ENCODE assay signal across 10 cellular contexts in the genomic region with DNA sequence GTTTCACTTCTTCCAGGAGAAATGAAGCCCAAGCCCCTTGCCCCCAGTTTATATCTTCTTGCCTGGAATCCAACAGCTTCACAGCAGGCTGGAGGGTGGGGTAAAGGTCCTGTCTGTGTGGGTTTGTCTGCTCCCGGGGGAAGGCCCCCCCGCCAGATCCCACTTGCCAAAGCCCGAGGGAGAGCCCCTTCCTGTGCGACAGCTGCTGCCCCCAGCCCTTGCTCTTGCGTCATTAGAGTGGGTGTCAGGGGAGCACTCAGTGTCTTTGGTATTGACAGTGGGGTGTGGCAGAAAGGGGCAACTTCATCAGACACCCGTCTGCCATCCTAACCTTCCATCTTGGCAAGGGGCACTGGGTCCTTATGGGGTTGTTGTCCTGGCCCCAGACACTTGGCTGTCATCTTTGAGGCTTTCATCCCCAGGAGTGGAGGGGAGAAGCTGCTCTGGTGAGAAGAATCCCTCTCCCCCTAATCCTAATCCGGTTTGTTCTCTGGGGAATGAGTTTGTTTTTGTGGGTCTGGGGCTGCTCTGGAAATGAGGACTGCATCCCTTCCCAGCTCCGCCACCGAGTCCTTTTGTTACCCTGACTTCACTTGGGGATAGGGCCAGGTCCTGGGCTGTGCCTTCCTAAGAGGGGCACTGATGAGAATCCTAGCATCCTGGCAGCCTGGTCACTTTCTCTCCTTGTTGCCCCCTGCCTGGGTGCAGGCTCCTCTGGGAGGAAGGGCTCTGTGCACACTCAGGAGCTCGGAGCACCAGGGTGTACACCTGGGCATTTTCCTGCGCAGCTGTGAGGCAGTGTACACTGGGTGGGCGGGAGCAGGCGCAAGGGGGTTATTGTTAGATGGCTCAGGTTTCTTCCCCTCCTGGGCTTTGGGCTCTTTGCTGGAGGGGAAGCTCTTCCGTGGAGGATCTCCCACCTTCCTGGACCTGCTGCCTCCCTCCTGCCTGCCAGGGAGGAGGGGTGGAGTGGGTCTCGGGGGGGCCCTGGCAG. TPM values are rescaled to one million over a fixed set of nuclear protein-coding genes. Genes with fewer than 3 reads are reported as not detected.
DNase-seq lines count a peak whose midpoint lies in the region; ATAC-seq lines count a peak whose summit lies in the region.
"Had no signal": no experiment of that assay in that cellular context is flagged by ENCODE, and none has a peak within 500 bp of the region (broad histone marks: within the 10 kb centered on the region; RNA-seq: fewer than 3 reads in every experiment).

No MANE protein-coding gene starts in this region.

- H3K9ac ChIP-seq in iPS-20b (ENCODE audit: low read depth, low read length), result no peak overlapping the region

- peaks cover 85% of the 10 kb centered on the region for H3K27me3 ChIP-seq in iPS-20b (ENCODE audit: insufficient read depth, low read length)

- peak overlapping the region; percentile 75 for H3K4me3 ChIP-seq in iPS-20b (ENCODE audit: low read length)

- peaks cover 15% of the 10 kb centered on the region for H3K36me3 Mint-ChIP-seq in activated naive CD8-positive, alpha-beta T cell treated with anti-CD3 and anti-CD28 coated beads for 36 hours
- peaks cover 17 to 34% of the 10 kb centered on the region in 2 donors for H3K36me3 Mint-ChIP-seq in stimulated activated naive B cell treated with anti-CD40 and anti-IgM and Interleukin-4, amounts not matched to agents 10 μg/mL and 1 μg/mL and 100 μg/mL, for 72 hours

- no peaks in the 10 kb centered on the region for H3K27me3 Mint-ChIP-seq in activated naive CD8-positive, alpha-beta T cell treated with anti-CD3 and anti-CD28 coated beads for 36 hours
- no peaks in the 10 kb centered on the region for H3K27me3 Mint-ChIP-seq in stimulated activated naive B cell treated with anti-CD40 and anti-IgM and Interleukin-4, amounts not matched to agents 10 μg/mL and 1 μg/mL and 100 μg/mL, for 72 hours

- peak; percentile 12 for DNase-seq in NCI-H146 (lab: John Stamatoyannopoulos, UW)
- DNase-seq in NCI-H146 treated with DMSO at 0.1 percent for 48 hours (lab: John Stamatoyannopoulos, UW; ENCODE audit: unreplicated experiment), result no peak
- peak; percentile 22 for DNase-seq in activated naive CD8-positive, alpha-beta T cell treated with anti-CD3 and anti-CD28 coated beads for 36 hours
- DNase-seq in stimulated activated naive B cell treated with anti-CD40 and anti-IgM and Interleukin-4, amounts not matched to agents 10 μg/mL and 1 μg/mL and 100 μg/mL, for 72 hours, result no peak
- DNase-seq in NCI-H187 treated with DMSO at 0.1 percent for 48 hours (lab: John Stamatoyannopoulos, UW), result no peak

- H3K27ac ChIP-seq in iPS-20b (ENCODE audit: low read length), result no peak overlapping the region
- H3K27ac ChIP-seq: HL-60 had no signal

- H3K4me3 Mint-ChIP-seq in activated naive CD8-positive, alpha-beta T cell treated with anti-CD3 and anti-CD28 coated beads for 36 hours, result peak overlapping the region; percentile 65
- H3K4me3 Mint-ChIP-seq in stimulated activated naive B cell treated with anti-CD40 and anti-IgM and Interleukin-4, amounts not matched to agents 10 μg/mL and 1 μg/mL and 100 μg/mL, for 72 hours, result peak overlapping the region; percentile 78

- H3K36me3 ChIP-seq in iPS-20b (ENCODE audit: insufficient read depth, low read depth, low read length), result no peaks in the 10 kb centered on the region

- H3K27ac Mint-ChIP-seq in activated naive CD8-positive, alpha-beta T cell treated with anti-CD3 and anti-CD28 coated beads for 36 hours, result peak overlapping the region; percentile 73
- peak overlapping the region; percentile 91 for H3K27ac Mint-ChIP-seq in stimulated activated naive B cell treated with anti-CD40 and anti-IgM and Interleukin-4, amounts not matched to agents 10 μg/mL and 1 μg/mL and 100 μg/mL, for 72 hours

- peak; percentile 19 to 20 for ATAC-seq in stimulated activated naive B cell treated with anti-CD40 and anti-IgM and Interleukin-4, amounts not matched to agents 10 μg/mL and 1 μg/mL and 100 μg/mL, for 72 hours (replicated peaks)
- ATAC-seq in HG02571 (IDR thresholded peaks at IDR 0.05; ENCODE audit: unreplicated experiment), result no peak
- no peak for ATAC-seq in GM19351 (IDR thresholded peaks at IDR 0.05; ENCODE audit: unreplicated experiment)

- H3K9me3 ChIP-seq in iPS-20b (ENCODE audit: insufficient read depth, low read depth, low read length), result no peaks in the 10 kb centered on the region

- H3K4me1 Mint-ChIP-seq in activated naive CD8-positive, alpha-beta T cell treated with anti-CD3 and anti-CD28 coated beads for 36 hours, result peaks cover 64% of the 10 kb centered on the region
- peaks cover 71 to 97% of the 10 kb centered on the region in 2 donors for H3K4me1 Mint-ChIP-seq in stimulated activated naive B cell treated with anti-CD40 and anti-IgM and Interleukin-4, amounts not matched to agents 10 μg/mL and 1 μg/mL and 100 μg/mL, for 72 hours

- H3K4me1 ChIP-seq in iPS-20b (ENCODE audit: insufficient read depth, low read length), result peaks cover 46% of the 10 kb centered on the region

- no peaks in the 10 kb centered on the region for H3K9me3 Mint-ChIP-seq in activated naive CD8-positive, alpha-beta T cell treated with anti-CD3 and anti-CD28 coated beads for 36 hours
- H3K9me3 Mint-ChIP-seq in stimulated activated naive B cell treated with anti-CD40 and anti-IgM and Interleukin-4, amounts not matched to agents 10 μg/mL and 1 μg/mL and 100 μg/mL, for 72 hours, result no peaks in the 10 kb centered on the region

RNA-seq across cellular contexts. Expression of a gene that starts 21.1 kb away (rescaled TPM):
- not detected for total RNA-seq in activated naive CD8-positive, alpha-beta T cell treated with anti-CD3 and anti-CD28 coated beads for 36 hours
- total RNA-seq: temporal lobe had no signal

RNA-seq across cellular contexts. Expression of a gene that starts 34.4 kb away (rescaled TPM):
- total RNA-seq in activated naive CD8-positive, alpha-beta T cell treated with anti-CD3 and anti-CD28 coated beads for 36 hours, result 10 to 100 TPM; 31.2 to 33.3 TPM

RNA-seq across cellular contexts. Expression of a gene that starts 55.7 kb away (rescaled TPM):
- 100 to 1,000 TPM; 144 to 149 TPM for total RNA-seq in activated naive CD8-positive, alpha-beta T cell treated with anti-CD3 and anti-CD28 coated beads for 36 hours

Comparison
In these comparisons a context has a peak if more than half of its experiments do, and no peak if none do; other contexts are left out.
1. DNase-seq: peak in NCI-H146 (single experiment) and activated naive CD8-positive, alpha-beta T cell treated with anti-CD3 and anti-CD28 coated beads for 36 hours (single experiment); none in NCI-H146 treated with DMSO at 0.1 percent for 48 hours (single experiment), stimulated activated naive B cell treated with anti-CD40 and anti-IgM and Interleukin-4, amounts not matched to agents 10 μg/mL and 1 μg/mL and 100 μg/mL, for 72 hours (single experiment) and NCI-H187 treated with DMSO at 0.1 percent for 48 hours (single experiment).
2. ATAC-seq: peak in stimulated activated naive B cell treated with anti-CD40 and anti-IgM and Interleukin-4, amounts not matched to agents 10 μg/mL and 1 μg/mL and 100 μg/mL, for 72 hours (2 of 2); none in HG02571 (single experiment) and GM19351 (single experiment).